In the genomic region with DNA sequence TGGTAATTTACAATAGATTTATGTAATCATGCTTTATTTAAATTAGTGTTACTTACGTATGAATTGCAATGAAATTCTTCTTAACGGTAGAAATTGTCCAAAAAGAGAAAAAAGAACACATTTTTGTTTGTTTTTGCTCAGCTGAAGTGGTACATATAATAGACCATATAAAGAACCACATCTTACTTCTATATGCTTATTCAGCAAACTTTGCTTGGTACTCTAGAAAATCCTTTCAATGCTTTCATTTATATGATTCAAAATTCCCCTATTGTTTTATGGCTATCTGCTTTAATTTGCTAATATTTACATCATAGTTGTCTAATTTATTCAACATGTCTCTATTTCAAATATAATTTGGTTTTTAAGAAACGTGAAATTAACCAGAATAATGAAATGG, we compare ENCODE assay signal across 34 cellular contexts.
"Had no signal": no experiment of that assay in that cellular context is flagged by ENCODE, and none has a peak within 500 bp of the region (broad histone marks: within the 10 kb centered on the region; RNA-seq: fewer than 3 reads in every experiment).

No MANE protein-coding gene starts in this region.

- H3K4me1 ChIP-seq: adrenal gland, ascending aorta, body of pancreas, breast epithelium had no signal

- H3K36me3 ChIP-seq: adrenal gland, ascending aorta, brain microvascular endothelial cell, breast epithelium, cardiac muscle cell had no signal

- H3K27me3 ChIP-seq: adrenal gland, ascending aorta, body of pancreas, brain microvascular endothelial cell, breast epithelium, cardiac muscle cell had no signal

- H3K4me3 ChIP-seq: adrenal gland, ascending aorta, body of pancreas, breast epithelium, cardiac muscle cell had no signal

- DNase-seq: activated effector memory CD4-positive, alpha-beta T cell treated with anti-CD3 and anti-CD28 coated beads, Interleukin-2, amount 50 U/mL, for 16 hours; activated effector memory CD4-positive, alpha-beta T cell treated with Interleukin-2 at 50 U/mL for 16 hours; activated gamma-delta T cell; activated gamma-delta T cell treated with Interleukin-2 at 50 U/mL for 16 hours; activated naive CD4-positive, alpha-beta T cell; activated naive CD4-positive, alpha-beta T cell treated with anti-CD3 and anti-CD28 coated beads for 36 hours; activated naive CD4-positive, alpha-beta T cell treated with anti-CD3 and anti-CD28 coated beads, Interleukin-2, amount 10 ng/mL, durations not matched to agents 7 days and 5 days; activated naive CD4-positive, alpha-beta T cell treated with anti-CD3 and anti-CD28 coated beads, Interleukin-2, amount 50 U/mL, for 16 hours; activated naive CD4-positive, alpha-beta T cell treated with Interleukin-2 at 50 U/mL for 16 hours; activated naive CD8-positive, alpha-beta T cell treated with anti-CD3 and anti-CD28 coated beads for 36 hours; activated naive CD8-positive, alpha-beta T cell treated with anti-CD3 and anti-CD28 coated beads, Interleukin-2, amount 10 ng/mL, durations not matched to agents 7 days and 5 days; activated naive CD8-positive, alpha-beta T cell treated with anti-CD3 and anti-CD28 coated beads, Interleukin-2, amount 50 U/mL, for 24 hours; activated T-cell treated with anti-CD3 and anti-CD28 coated beads, Interleukin-2, amount 50 U/mL, for 1 hour; activated T-cell treated with anti-CD3 and anti-CD28 coated beads, Interleukin-2, amount 50 U/mL, for 24 hours; activated T-cell treated with anti-CD3 and anti-CD28 coated beads, Interleukin-2, amount 50 U/mL, for 4 hours; activated T-cell treated with anti-CD3 and anti-CD28 coated beads, Interleukin-2, amount 50 U/mL, for 48 hours; activated T-cell treated with anti-CD3 and anti-CD28 coated beads, Interleukin-2, amount 50 U/mL, for 72 hours; adrenal gland; amniotic stem cell; amygdala; anterior cingulate cortex; aorta; body of pancreas; brain microvascular endothelial cell; caudate nucleus; central memory CD4-positive, alpha-beta T cell; cerebellar nuclear complex had no signal

- ATAC-seq: activated naive CD4-positive, alpha-beta T cell treated with anti-CD3 and anti-CD28 coated beads, Interleukin-2, amount 50 U/mL, for 72 hours; activated naive CD8-positive, alpha-beta T cell treated with anti-CD3 and anti-CD28 coated beads, Interleukin-2, amount 50 U/mL, for 24 hours; activated T-cell treated with anti-CD3 and anti-CD28 coated beads, Interleukin-2, amount 50 U/mL, for 4 hours; activated T-cell treated with anti-CD3 and anti-CD28 coated beads, Interleukin-2, amount 50 U/mL, for 72 hours; activated T-helper 17 cell treated with anti-CD3 and anti-CD28 coated beads, Interleukin-2, amount 50 U/mL, for 72 hours; body of pancreas had no signal

- H3K9me3 ChIP-seq: ascending aorta, body of pancreas, breast epithelium had no signal

- H3K27ac ChIP-seq: adrenal gland, ascending aorta, body of pancreas, brain microvascular endothelial cell, breast epithelium, cardiac muscle cell had no signal

- FAIRE-seq: astrocyte, bronchial epithelial cell had no signal
